Comparison of ENCODE assay signal across 12 cellular contexts in the genomic region with DNA sequence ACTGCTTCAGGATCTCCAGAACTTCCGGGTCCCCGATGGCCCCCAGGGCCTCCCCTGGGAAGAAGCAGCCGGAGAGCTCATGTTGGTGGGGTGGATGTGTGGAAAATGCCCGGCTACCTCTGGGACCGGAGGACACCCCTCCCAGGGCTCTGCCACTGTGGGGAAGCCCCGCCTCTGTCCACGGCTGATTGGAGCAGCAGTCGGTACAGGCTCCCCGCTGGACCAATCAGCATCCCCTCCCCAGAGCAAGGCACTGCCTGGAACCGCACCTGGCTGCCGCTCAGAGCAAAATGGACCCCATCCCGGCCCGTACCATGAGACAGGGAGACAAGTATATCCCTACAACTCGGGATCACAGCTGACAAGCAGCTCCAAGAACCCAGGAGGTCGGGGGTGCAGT. TPM values are rescaled to one million over a fixed set of nuclear protein-coding genes. Genes with fewer than 3 reads are reported as not detected.
DNase-seq lines count a peak whose midpoint lies in the region; ATAC-seq and TF ChIP-seq lines count a peak whose summit lies in the region.
"Had no signal": no experiment of that assay in that cellular context is flagged by ENCODE, and none has a peak within 500 bp of the region (broad histone marks: within the 10 kb centered on the region; RNA-seq: fewer than 3 reads in every experiment).

No MANE protein-coding gene starts in this region.

- intact Hi-C loops in left ventricle myocardium superior (cut with micrococcal nuclease) = no loop called here
- intact Hi-C loops in cardiac septum (cut with DNase I) = no loop called here

- DNase-seq in left ventricle myocardium superior (no peak), cardiac septum (ENCODE audit: low spot score) (no peak), islet precursor cell (peak; percentile 73), DMS79 (lab: John Stamatoyannopoulos, UW) (no peak), HPDE6-E6E7 (ENCODE audit: extremely low spot score) (no peak), NCI-H510A (lab: John Stamatoyannopoulos, UW) (no peak)
- no peak for DNase-seq in activated T-cell treated with anti-CD3 and anti-CD28 coated beads, Interleukin-2, amount 50 U/mL, for 4 hours
- DNase-seq: activated CD8-positive, alpha-beta memory T cell treated with anti-CD3 and anti-CD28 coated beads, Interleukin-2, amount 10 ng/mL, durations not matched to agents 7 days and 5 days; mesenchymal stem cell had no signal

- H3K9me3 Mint-ChIP-seq in activated T-cell treated with anti-CD3 and anti-CD28 coated beads, Interleukin-2, amount 50 U/mL, for 4 hours = no peaks in the 10 kb centered on the region

- peaks cover 0 to 6% (median 0%) of the 10 kb centered on the region in 3 donors for H3K4me1 ChIP-seq in gastroesophageal sphincter

- no peak for TF ChIP-seq EP300 in gastroesophageal sphincter (IDR thresholded peaks at IDR 0.05)

- ATAC-seq in left ventricle myocardium superior = peak; percentile 27
- ATAC-seq in activated T-cell treated with anti-CD3 and anti-CD28 coated beads, Interleukin-2, amount 50 U/mL, for 4 hours = peak; percentile 80 to 82
- ATAC-seq in gastroesophageal sphincter = no peak
- ATAC-seq: activated CD8-positive, alpha-beta memory T cell treated with anti-CD3 and anti-CD28 coated beads, Interleukin-2, amount 10 ng/mL, durations not matched to agents 7 days and 5 days had no signal

- H3K27ac ChIP-seq in gastroesophageal sphincter = no peak overlapping the region
- H3K27ac ChIP-seq: C4-2B had no signal

- H3K4me3 Mint-ChIP-seq in activated T-cell treated with anti-CD3 and anti-CD28 coated beads, Interleukin-2, amount 50 U/mL, for 4 hours = peak overlapping the region; percentile 11
- H3K4me3 Mint-ChIP-seq: activated CD8-positive, alpha-beta memory T cell treated with anti-CD3 and anti-CD28 coated beads, Interleukin-2, amount 10 ng/mL, durations not matched to agents 7 days and 5 days had no signal

- no peak for TF ChIP-seq CTCF in gastroesophageal sphincter (IDR thresholded peaks at IDR 0.05)

- no peak for TF ChIP-seq POLR2A in gastroesophageal sphincter (IDR thresholded peaks at IDR 0.05)

- no peaks in the 10 kb centered on the region for H3K9me3 ChIP-seq in gastroesophageal sphincter

- H3K4me1 Mint-ChIP-seq in activated T-cell treated with anti-CD3 and anti-CD28 coated beads, Interleukin-2, amount 50 U/mL, for 4 hours (ENCODE audit: low read depth) = peaks cover 16% of the 10 kb centered on the region

- H3K27me3 Mint-ChIP-seq in activated T-cell treated with anti-CD3 and anti-CD28 coated beads, Interleukin-2, amount 50 U/mL, for 4 hours (ENCODE audit: low read depth) = no peaks in the 10 kb centered on the region
- H3K27me3 Mint-ChIP-seq: activated CD8-positive, alpha-beta memory T cell treated with anti-CD3 and anti-CD28 coated beads, Interleukin-2, amount 10 ng/mL, durations not matched to agents 7 days and 5 days had no signal

- H3K36me3 ChIP-seq in gastroesophageal sphincter = peaks cover 0 to 80% of the 10 kb centered on the region in 2 donors

- WGBS in gastroesophageal sphincter (ENCODE audit: low coverage in 1 of 2), 2 donors = 100% methylated on average over 1 of the region's 15 CpGs; no CpG with 5 or more reads in 1 of the 2 donors

- peaks cover 25% of the 10 kb centered on the region for H3K36me3 Mint-ChIP-seq in activated T-cell treated with anti-CD3 and anti-CD28 coated beads, Interleukin-2, amount 50 U/mL, for 4 hours (ENCODE audit: insufficient read depth)

- H3K27me3 ChIP-seq in gastroesophageal sphincter = no peaks in the 10 kb centered on the region

- H3K4me3 ChIP-seq in gastroesophageal sphincter = no peak overlapping the region

RNA-seq across cellular contexts. Expression of a gene that starts 6.4 kb away (rescaled TPM):
- 11.0 TPM for total RNA-seq in left ventricle myocardium superior
- 11.1 TPM for total RNA-seq in cardiac septum
- total RNA-seq in activated T-cell treated with anti-CD3 and anti-CD28 coated beads, Interleukin-2, amount 50 U/mL, for 4 hours = 10 to 100 TPM; 39.2 to 49.9 (median 42.9) TPM
- 10 to 100 TPM; 16.5 to 30.7 (median 20.3) TPM for total RNA-seq in gastroesophageal sphincter

RNA-seq across cellular contexts. Expression of a gene that starts 10.8 kb away (rescaled TPM):
- total RNA-seq in left ventricle myocardium superior = not detected
- total RNA-seq in cardiac septum = not detected
- total RNA-seq in activated T-cell treated with anti-CD3 and anti-CD28 coated beads, Interleukin-2, amount 50 U/mL, for 4 hours = not detected
- total RNA-seq in gastroesophageal sphincter = not detected
- total RNA-seq: activated CD8-positive, alpha-beta memory T cell treated with anti-CD3 and anti-CD28 coated beads, Interleukin-2, amount 10 ng/mL, durations not matched to agents 7 days and 5 days; endothelial cell of umbilical vein had no signal

RNA-seq across cellular contexts. Expression of a gene that starts 12.1 kb away (rescaled TPM):
- total RNA-seq in left ventricle myocardium superior (19.2 TPM), cardiac septum (23.8 TPM), gastroesophageal sphincter (10 to 100 TPM; 17.6 to 32.9 (median 23.0) TPM)
- 10 to 100 TPM; 30.4 to 38.1 (median 33.2) TPM for total RNA-seq in activated T-cell treated with anti-CD3 and anti-CD28 coated beads, Interleukin-2, amount 50 U/mL, for 4 hours

RNA-seq across cellular contexts. Expression of a gene that starts 13.7 kb away (rescaled TPM):
- total RNA-seq in left ventricle myocardium superior = not detected
- total RNA-seq in cardiac septum = not detected
- not detected for total RNA-seq in activated T-cell treated with anti-CD3 and anti-CD28 coated beads, Interleukin-2, amount 50 U/mL, for 4 hours
- total RNA-seq in gastroesophageal sphincter = not detected
- total RNA-seq: endothelial cell of umbilical vein had no signal

RNA-seq across cellular contexts. Expression of a gene that starts 44.9 kb away (rescaled TPM):
- 0.40 TPM for total RNA-seq in left ventricle myocardium superior
- total RNA-seq in cardiac septum = 1.7 TPM
- total RNA-seq in activated T-cell treated with anti-CD3 and anti-CD28 coated beads, Interleukin-2, amount 50 U/mL, for 4 hours = 1 to 10 TPM in 2 of 3 donors, not detected in 1; 1.0 to 1.1 TPM
- total RNA-seq in gastroesophageal sphincter = not detected
